In genomic region chr3:53130179-53131135, GRCh38 we compare ENCODE assay signal across 8 cellular contexts.
DNase-seq lines count a peak whose midpoint lies in the region; ATAC-seq and TF ChIP-seq lines count a peak whose summit lies in the region.

Gene RFT1, minus strand, starts transcription at chr3:53130435. Its CDS starts 35 bp downstream, at chr3:53130400.

- peak; percentile 93 for TF ChIP-seq POLR2A in GM19099 (IDR thresholded peaks at IDR 0.05; ENCODE audit: extremely low read depth, insufficient read length, low read depth)

- DNase-seq in AG20443 (ENCODE audit: low spot score): peak; percentile 96
- peak; percentile 88 to 97 for DNase-seq in NCI-H526 (lab: John Stamatoyannopoulos, UW)
- peak; percentile 99 for DNase-seq in activated CD4-positive, alpha-beta T cell treated with anti-CD3 and anti-CD28 coated beads for 48 hours
- DNase-seq in kidney tubule cell (ENCODE audit: low spot score): peak; percentile 94
- DNase-seq in stimulated activated CD4-positive, alpha-beta T cell treated with anti-CD3 and anti-CD28 coated beads, Interleukin-1b, Interleukin-23, amount 100 ng/mL, for 1 hour (ENCODE audit: low read depth in 2 of 2): peak; percentile 93 to 97

- H3K27ac ChIP-seq in cingulate gyrus (ENCODE audit: low read depth, low read length): peak within 1 kb of the TSS; percentile 94

- ATAC-seq in HG03432 (IDR thresholded peaks at IDR 0.05; ENCODE audit: unreplicated experiment): peak; percentile 89

Comparison
In these comparisons a context has a peak if more than half of its experiments do, and no peak if none do; other contexts are left out.
1. Peak in every context shown above with its lines: DNase-seq, ATAC-seq and H3K27ac ChIP-seq.